ENCODE assay signal across 8 cellular contexts in the genomic region with DNA sequence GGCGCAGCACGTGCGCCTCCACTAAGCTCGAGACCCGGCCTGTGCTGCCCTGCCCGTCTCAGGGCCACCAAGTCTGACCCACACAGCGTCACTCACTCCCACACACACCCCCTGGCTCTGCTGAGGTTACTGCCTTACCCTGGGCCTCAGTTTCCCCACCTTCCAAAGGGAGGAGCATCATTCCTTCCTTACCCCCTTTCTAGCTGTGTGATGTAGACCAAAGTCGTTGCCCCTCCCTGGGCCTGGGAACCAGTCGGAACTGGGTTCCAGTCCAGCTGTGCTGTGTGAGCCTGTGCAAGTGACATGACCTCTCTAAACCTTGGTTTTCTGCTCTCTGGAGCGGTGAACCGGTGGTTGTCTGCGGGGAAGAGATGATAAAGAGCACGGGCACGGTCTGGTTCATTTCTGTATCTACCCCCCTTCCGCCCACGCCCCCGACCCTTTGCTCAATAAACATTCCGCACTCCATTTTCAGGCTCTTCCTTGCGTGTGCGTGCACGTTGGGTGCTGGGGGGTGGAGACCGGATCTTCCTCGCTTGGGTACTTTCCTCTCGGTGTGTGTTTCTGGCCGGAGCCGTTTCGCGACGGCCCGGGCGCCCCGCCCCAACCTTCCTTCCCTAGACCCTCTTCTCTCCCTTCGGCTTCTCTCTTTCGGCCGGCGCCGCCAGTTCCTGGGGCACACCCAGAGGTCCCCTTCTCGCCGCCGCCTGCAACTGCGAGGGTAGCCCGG. TPM values are rescaled to one million over a fixed set of nuclear protein-coding genes. Genes with fewer than 3 reads are reported as not detected.
DNase-seq lines count a peak whose midpoint lies in the region; ATAC-seq and TF ChIP-seq lines count a peak whose summit lies in the region.

A gene with protein sequence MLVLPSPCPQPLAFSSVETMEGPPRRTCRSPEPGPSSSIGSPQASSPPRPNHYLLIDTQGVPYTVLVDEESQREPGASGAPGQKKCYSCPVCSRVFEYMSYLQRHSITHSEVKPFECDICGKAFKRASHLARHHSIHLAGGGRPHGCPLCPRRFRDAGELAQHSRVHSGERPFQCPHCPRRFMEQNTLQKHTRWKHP (plus strand): TSS at position 647 of the 730 bp plus-strand sequence. CDS start 923 bp downstream, outside the sequence.

- ATAC-seq in GM19397 (IDR thresholded peaks at IDR 0.05; ENCODE audit: unreplicated experiment), result peak; percentile 27
- peak; percentile 63 for ATAC-seq in T-helper 17 cell

- H3K27ac Mint-ChIP-seq in T-helper 17 cell (peak within 1 kb of the TSS; percentile 99), progenitor cell of endocrine pancreas (peak within 1 kb of the TSS; percentile 96)

- peak within 1 kb of the TSS; percentile 98 for H3K4me3 Mint-ChIP-seq in T-helper 17 cell
- peak within 1 kb of the TSS; percentile 85 for H3K4me3 Mint-ChIP-seq in progenitor cell of endocrine pancreas (ENCODE audit: low read depth)

- H3K9me3 ChIP-seq in BE2C (no peaks in the 10 kb centered on the region), T-helper 17 cell (ENCODE audit: control insufficient read depth, low read length, poor library complexity, severe bottlenecking) (no peaks in the 10 kb centered on the region), left ventricle myocardium inferior (replicated peaks) (no peaks in the 10 kb centered on the region)

- TF ChIP-seq CTCF in BE2C (IDR thresholded peaks at IDR 0.05; ENCODE audit: low read depth, low read length) (no peak), left ventricle myocardium inferior (IDR thresholded peaks at IDR 0.05; ENCODE audit: borderline replicate concordance) (no peak), progenitor cell of endocrine pancreas (IDR thresholded peaks at IDR 0.05; ENCODE audit: unreplicated experiment) (no peak)

- H3K27ac ChIP-seq in left ventricle myocardium inferior (replicated peaks) (peak within 1 kb of the TSS; percentile 95), urinary bladder (ENCODE audit: low read depth) (peak within 1 kb of the TSS; percentile 87)

- H3K4me1 Mint-ChIP-seq in T-helper 17 cell, result peaks cover 40% of the 10 kb centered on the region
- peaks cover 30% of the 10 kb centered on the region for H3K4me1 Mint-ChIP-seq in progenitor cell of endocrine pancreas (ENCODE audit: low read depth)

- intact Hi-C loops in left ventricle myocardium inferior (cut with micrococcal nuclease), result no loop called here

- no peaks in the 10 kb centered on the region for H3K36me3 Mint-ChIP-seq in T-helper 17 cell (ENCODE audit: low read depth)
- H3K36me3 Mint-ChIP-seq in progenitor cell of endocrine pancreas (ENCODE audit: insufficient read depth), result peaks cover 5% of the 10 kb centered on the region

- no peaks in the 10 kb centered on the region for H3K27me3 Mint-ChIP-seq in T-helper 17 cell
- H3K27me3 Mint-ChIP-seq in progenitor cell of endocrine pancreas, result no peaks in the 10 kb centered on the region

- WGBS in urinary bladder, result 2% methylated on average over 42 of the region's 42 CpGs

- H3K4me1 ChIP-seq in BE2C, result peaks cover 9% of the 10 kb centered on the region
- H3K4me1 ChIP-seq in left ventricle myocardium inferior, result peaks cover 84% of the 10 kb centered on the region
- H3K4me1 ChIP-seq in urinary bladder (ENCODE audit: insufficient read depth), result peaks cover 2% of the 10 kb centered on the region

- DNase-seq in BE2C, result peak; percentile 80
- DNase-seq in NCI-H1105 (lab: John Stamatoyannopoulos, UW), result peak; percentile 64
- DNase-seq in T-helper 17 cell, result peak; percentile 65 to 70 (median 69)
- peak; percentile 31 for DNase-seq in amniotic stem cell (lab: John Stamatoyannopoulos, UW)
- peak; percentile 81 for DNase-seq in left ventricle myocardium inferior
- DNase-seq in progenitor cell of endocrine pancreas (ENCODE audit: low spot score, unreplicated experiment), result peak; percentile 39

- peak within 1 kb of the TSS; percentile 90 for H3K4me3 ChIP-seq in BE2C (ENCODE audit: low read depth, low read length)
- peak within 1 kb of the TSS; percentile 93 for H3K4me3 ChIP-seq in left ventricle myocardium inferior
- H3K4me3 ChIP-seq in urinary bladder (ENCODE audit: low read depth, low read length), result peak within 1 kb of the TSS; percentile 94

- H3K36me3 ChIP-seq in BE2C, result peaks cover 17% of the 10 kb centered on the region
- peaks cover 10% of the 10 kb centered on the region for H3K36me3 ChIP-seq in left ventricle myocardium inferior
- H3K36me3 ChIP-seq in urinary bladder (ENCODE audit: insufficient read depth), result no peaks in the 10 kb centered on the region

- H3K27me3 ChIP-seq in BE2C, result no peaks in the 10 kb centered on the region
- no peaks in the 10 kb centered on the region for H3K27me3 ChIP-seq in left ventricle myocardium inferior (ENCODE audit: low read depth)

- H3K9me3 Mint-ChIP-seq in progenitor cell of endocrine pancreas (ENCODE audit: low read depth), result no peaks in the 10 kb centered on the region

RNA-seq across cellular contexts. Expression of the gene that starts here (rescaled TPM):
- polyA plus RNA-seq in BE2C (2012; ENCODE audit: insufficient read depth, insufficient read length, low read depth), result 42.2 TPM
- total RNA-seq in T-helper 17 cell (10 to 100 TPM; 24.7 to 26.3 TPM), left ventricle myocardium inferior (7.1 TPM), progenitor cell of endocrine pancreas (38.8 and 40.1 TPM in 2 replicates), urinary bladder (6.5 TPM)
- polyA plus RNA-seq in urinary bladder, result 21.8 TPM

Comparison
In these comparisons a context has a peak if more than half of its experiments do, and no peak if none do; other contexts are left out.
1. Peak in every context shown above with its lines: DNase-seq, ATAC-seq, H3K4me3 ChIP-seq and H3K27ac ChIP-seq.
2. DNase-seq: peak in every context shown above with its lines; median percentile 81 in left ventricle myocardium inferior; 80 in BE2C; 69 in T-helper 17 cell; 64 in NCI-H1105; 39 in progenitor cell of endocrine pancreas; 31 in amniotic stem cell.